12 cellular contexts compared by ENCODE assay signal in the genomic region with DNA sequence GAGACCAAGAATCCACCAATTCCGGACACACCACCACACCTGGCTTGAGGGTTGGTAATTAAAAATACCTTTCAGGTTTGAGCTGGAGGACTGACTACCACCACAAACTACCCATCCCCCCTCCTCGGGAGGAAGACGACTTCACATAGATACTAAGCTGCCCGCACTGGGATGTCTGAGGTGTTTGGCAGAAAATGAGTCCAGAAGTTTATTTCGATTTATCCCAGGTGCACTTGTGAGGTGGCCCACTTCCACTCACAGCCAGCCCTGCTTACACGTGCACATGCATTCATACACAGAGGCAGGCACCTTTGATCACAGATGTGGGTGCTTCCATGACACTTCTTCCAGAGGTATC.
DNase-seq lines count a peak whose midpoint lies in the region; ATAC-seq, FAIRE-seq and TF ChIP-seq lines count a peak whose summit lies in the region.
"Had no signal": no experiment of that assay in that cellular context is flagged by ENCODE, and none has a peak within 500 bp of the region (broad histone marks: within the 10 kb centered on the region; RNA-seq: fewer than 3 reads in every experiment).

No MANE protein-coding gene starts in this region.

- H3K27ac ChIP-seq in thoracic aorta, result no peak overlapping the region
- no peak overlapping the region for H3K27ac ChIP-seq in Peyer's patch
- H3K27ac ChIP-seq: KMS-11 had no signal

- peaks cover 14% of the 10 kb centered on the region for H3K27me3 Mint-ChIP-seq in activated CD8-positive, alpha-beta T cell treated with anti-CD3 and anti-CD28 coated beads for 36 hours

- no peaks in the 10 kb centered on the region for H3K9me3 Mint-ChIP-seq in activated CD8-positive, alpha-beta T cell treated with anti-CD3 and anti-CD28 coated beads for 36 hours
- H3K9me3 Mint-ChIP-seq: dendritic cell treated with granulocyte-macrophage colony-stimulating factor and Interleukin-4, amounts not matched to agents 40 ng/mL and 50 ng/mL, for 4 days had no signal

- H3K4me3 ChIP-seq in thoracic aorta (peak overlapping the region; percentile 36), Peyer's patch (peak overlapping the region in 1 of 4 donors; percentile 18)

- no peaks in the 10 kb centered on the region for H3K27me3 ChIP-seq in thoracic aorta (replicated peaks; ENCODE audit: insufficient read depth)
- H3K27me3 ChIP-seq in Peyer's patch, result no peaks in the 10 kb centered on the region

- peaks cover 18% of the 10 kb centered on the region for H3K4me1 Mint-ChIP-seq in activated CD8-positive, alpha-beta T cell treated with anti-CD3 and anti-CD28 coated beads for 36 hours (ENCODE audit: low read depth)

- no peak overlapping the region for H3K27ac Mint-ChIP-seq in activated CD8-positive, alpha-beta T cell treated with anti-CD3 and anti-CD28 coated beads for 36 hours
- H3K27ac Mint-ChIP-seq: dendritic cell treated with granulocyte-macrophage colony-stimulating factor and Interleukin-4, amounts not matched to agents 40 ng/mL and 50 ng/mL, for 4 days had no signal

- H3K9me3 ChIP-seq in thoracic aorta (no peaks in the 10 kb centered on the region), Peyer's patch (no peaks in the 10 kb centered on the region)

- TF ChIP-seq CTCF in activated CD8-positive, alpha-beta T cell treated with anti-CD3 and anti-CD28 coated beads for 36 hours (IDR thresholded peaks at IDR 0.05), result no peak
- no peak for TF ChIP-seq CTCF in thoracic aorta (IDR thresholded peaks at IDR 0.05)
- TF ChIP-seq CTCF in Peyer's patch (IDR thresholded peaks at IDR 0.05), result no peak

- peak; percentile 3 for DNase-seq in activated naive CD4-positive, alpha-beta T cell treated with Interleukin-2 at 50 U/mL for 16 hours
- DNase-seq in activated naive CD4-positive, alpha-beta T cell (lab: John Stamatoyannopoulos, UW), result no peak
- peak; percentile 19 for DNase-seq in activated CD8-positive, alpha-beta T cell treated with anti-CD3 and anti-CD28 coated beads for 36 hours
- DNase-seq in thoracic aorta (ENCODE audit: low spot score), result no peak
- DNase-seq in LoVo (ENCODE audit: low spot score), result no peak
- no peak for DNase-seq in Peyer's patch
- DNase-seq in urothelium cell line (ENCODE audit: low spot score), result no peak
- DNase-seq: NCI-H2081, posterior cingulate gyrus had no signal

- POLR2A ChIA-PET in activated CD8-positive, alpha-beta T cell treated with anti-CD3 and anti-CD28 coated beads for 36 hours (lab: Charles Lee), result no interaction called here

- peak; percentile 9 for ATAC-seq in HG02973 (IDR thresholded peaks at IDR 0.05; ENCODE audit: unreplicated experiment)
- ATAC-seq in activated CD8-positive, alpha-beta T cell treated with anti-CD3 and anti-CD28 coated beads for 36 hours, result peak; percentile 17
- no peak for ATAC-seq in thoracic aorta (ENCODE audit: insufficient number of reproducible peaks, low FRiP score, low read depth)

- H3K4me1 ChIP-seq in thoracic aorta (ENCODE audit: control insufficient read depth in 1 of 2, low read depth in 2 of 2), result no peaks in the 10 kb centered on the region
- H3K4me1 ChIP-seq in Peyer's patch, result peaks cover 0 to 3% (median 0%) of the 10 kb centered on the region in 4 donors

- intact Hi-C loops in activated CD8-positive, alpha-beta T cell treated with anti-CD3 and anti-CD28 coated beads for 36 hours (cut with micrococcal nuclease), result no loop called here

- no peaks in the 10 kb centered on the region for H3K36me3 ChIP-seq in thoracic aorta
- no peaks in the 10 kb centered on the region for H3K36me3 ChIP-seq in Peyer's patch

- no peak for TF ChIP-seq POLR2A in Peyer's patch (IDR thresholded peaks at IDR 0.05)

- CTCF ChIA-PET in activated CD8-positive, alpha-beta T cell treated with anti-CD3 and anti-CD28 coated beads for 36 hours (lab: Charles Lee), result interaction anchor here (1.0 to 1.6 kb wide), 2 partner anchors 32 to 42 kb away, joined by 3 read pairs; no protein-coding TSS in a partner anchor

- FAIRE-seq in urothelium cell line (lab: Jason Lieb, UNC), result no peak

- H3K36me3 Mint-ChIP-seq in activated CD8-positive, alpha-beta T cell treated with anti-CD3 and anti-CD28 coated beads for 36 hours (ENCODE audit: low read depth), result no peaks in the 10 kb centered on the region

- peak overlapping the region; percentile 68 for H3K4me3 Mint-ChIP-seq in activated CD8-positive, alpha-beta T cell treated with anti-CD3 and anti-CD28 coated beads for 36 hours
- H3K4me3 Mint-ChIP-seq: dendritic cell treated with granulocyte-macrophage colony-stimulating factor and Interleukin-4, amounts not matched to agents 40 ng/mL and 50 ng/mL, for 4 days had no signal

Comparison
In these comparisons a context has a peak if more than half of its experiments do, and no peak if none do; other contexts are left out.
1. DNase-seq: peak in activated naive CD4-positive, alpha-beta T cell treated with Interleukin-2 at 50 U/mL for 16 hours (single experiment) and activated CD8-positive, alpha-beta T cell treated with anti-CD3 and anti-CD28 coated beads for 36 hours (single experiment); none in activated naive CD4-positive, alpha-beta T cell (0 of 4), thoracic aorta (single experiment), LoVo (single experiment), Peyer's patch (0 of 3) and urothelium cell line (single experiment).